ENCODE assay signal across 12 cellular contexts in genomic region chr12:122126713-122127597, GRCh38. TPM values are rescaled to one million over a fixed set of nuclear protein-coding genes. Genes with fewer than 3 reads are reported as not detected.
A peak's percentile ranks its signal among the peaks of the same experiment; 100 is the strongest.
DNase-seq lines count a peak whose midpoint lies in the region; ATAC-seq and TF ChIP-seq lines count a peak whose summit lies in the region.
"Had no signal": no experiment of that assay in that cellular context is flagged by ENCODE, and none has a peak within 500 bp of the region (broad histone marks: within the 10 kb centered on the region; RNA-seq: fewer than 3 reads in every experiment).

No MANE protein-coding gene starts in this region.

- 77% methylated on average over 15 of the region's 15 CpGs for WGBS in right cardiac atrium

- peaks cover 12% of the 10 kb centered on the region for H3K36me3 Mint-ChIP-seq in WTC11
- H3K36me3 Mint-ChIP-seq in stimulated activated effector memory CD8-positive, alpha-beta T cell treated with anti-CD3 and anti-CD28 coated beads, Interleukin-12 subunit alpha, Interleukin-12 subunit beta, amount 100 ng/mL, for 72 hours: peaks cover 24% of the 10 kb centered on the region

- peak; percentile 11; the same call in 1 of the 2 replicates for ATAC-seq in WTC11
- ATAC-seq in right cardiac atrium: peak; percentile 14 to 24
- ATAC-seq in stimulated activated effector memory CD8-positive, alpha-beta T cell treated with anti-CD3 and anti-CD28 coated beads, Interleukin-12 subunit alpha, Interleukin-12 subunit beta, amount 100 ng/mL, for 72 hours: no peak

- TF ChIP-seq CTCF in WTC11 (IDR thresholded peaks at IDR 0.05): no peak

- intact Hi-C loops in right cardiac atrium (cut with DNase I): loop anchor here in 2 of 4 donors (5.0 to 10.0 kb wide), 2 partner anchors 70 to 212 kb away; partner anchors contain the start of gene CFAP251 (in 1 of the 2)

- H3K4me3 ChIP-seq in right cardiac atrium (ENCODE audit: low read length) (no peak overlapping the region), MG63 (no peak overlapping the region)

- H3K27me3 Mint-ChIP-seq in WTC11 (ENCODE audit: low read depth): no peaks in the 10 kb centered on the region

- CTCF ChIA-PET in WTC11 (lab: Charles Lee): interaction anchor here (0.9 to 4.2 kb wide), 8 partner anchors 11 to 208 kb away, joined by 3 to 27 read pairs (median 3); partner anchors contain the start of gene CFAP251

- H3K36me3 ChIP-seq in MG63: peaks cover 8% of the 10 kb centered on the region

- H3K4me1 Mint-ChIP-seq in WTC11: peaks cover 23% of the 10 kb centered on the region
- peaks cover 27% of the 10 kb centered on the region for H3K4me1 Mint-ChIP-seq in stimulated activated effector memory CD8-positive, alpha-beta T cell treated with anti-CD3 and anti-CD28 coated beads, Interleukin-12 subunit alpha, Interleukin-12 subunit beta, amount 100 ng/mL, for 72 hours

- no peaks in the 10 kb centered on the region for H3K9me3 ChIP-seq in right cardiac atrium (ENCODE audit: control insufficient read depth, low read length)
- no peaks in the 10 kb centered on the region for H3K9me3 ChIP-seq in MG63

- H3K4me3 Mint-ChIP-seq in WTC11: no peak overlapping the region
- no peak overlapping the region for H3K4me3 Mint-ChIP-seq in stimulated activated effector memory CD8-positive, alpha-beta T cell treated with anti-CD3 and anti-CD28 coated beads, Interleukin-12 subunit alpha, Interleukin-12 subunit beta, amount 100 ng/mL, for 72 hours

- DNase-seq in DMS53 (lab: John Stamatoyannopoulos, UW): peak; percentile 54
- no peak for DNase-seq in DMS53 treated with DMSO at 0.1 percent for 48 hours (lab: John Stamatoyannopoulos, UW; ENCODE audit: unreplicated experiment)
- DNase-seq in WTC11 (ENCODE audit: low spot score): no peak
- peak in 1 of 3 donors; percentile 66 for DNase-seq in right cardiac atrium
- DNase-seq in stimulated activated effector memory CD8-positive, alpha-beta T cell treated with anti-CD3 and anti-CD28 coated beads, Interleukin-12 subunit alpha, Interleukin-12 subunit beta, amount 100 ng/mL, for 72 hours (ENCODE audit: low spot score in 2 of 2): no peak
- DNase-seq in MG63: no peak
- DNase-seq in CD1c-positive myeloid dendritic cell (ENCODE audit: extremely low spot score): no peak
- no peak for DNase-seq in NK-92 (lab: John Stamatoyannopoulos, UW; ENCODE audit: unreplicated experiment)
- DNase-seq: cortex of kidney, GF-D8, hippocampal formation had no signal

- H3K27ac Mint-ChIP-seq in WTC11: no peak overlapping the region
- H3K27ac Mint-ChIP-seq in stimulated activated effector memory CD8-positive, alpha-beta T cell treated with anti-CD3 and anti-CD28 coated beads, Interleukin-12 subunit alpha, Interleukin-12 subunit beta, amount 100 ng/mL, for 72 hours: peak overlapping the region; percentile 63

- POLR2A ChIA-PET in WTC11 (lab: Charles Lee): no interaction called here

- H3K4me1 ChIP-seq in right cardiac atrium (ENCODE audit: control insufficient read depth, insufficient read depth, low read length): peaks cover 5% of the 10 kb centered on the region

- no peaks in the 10 kb centered on the region for H3K27me3 ChIP-seq in right cardiac atrium (ENCODE audit: control insufficient read depth, insufficient read depth)
- no peaks in the 10 kb centered on the region for H3K27me3 ChIP-seq in MG63

- H3K9me3 Mint-ChIP-seq in WTC11: no peaks in the 10 kb centered on the region
- no peaks in the 10 kb centered on the region for H3K9me3 Mint-ChIP-seq in stimulated activated effector memory CD8-positive, alpha-beta T cell treated with anti-CD3 and anti-CD28 coated beads, Interleukin-12 subunit alpha, Interleukin-12 subunit beta, amount 100 ng/mL, for 72 hours

- no peak overlapping the region for H3K27ac ChIP-seq in right cardiac atrium (ENCODE audit: low read length)

TF ChIP-seq in WTC11, 78 proteins besides CTCF, POLR2A, EP300 and RAD21:
- no peak for TF ChIP-seq TCF7 (CRISPR knock-in tag; IDR thresholded peaks at IDR 0.05; ENCODE audit: low read depth)

RNA-seq across cellular contexts. Expression of gene IL31, which starts 47.1 kb away (rescaled TPM):
- total RNA-seq in WTC11 (2021): not detected in 3 replicates
- not detected for total RNA-seq in right cardiac atrium
- polyA plus RNA-seq in right cardiac atrium: not detected
- total RNA-seq in MG63 (2014; rRNA removed; shearing (Covaris generic); ENCODE audit: low replicate concordance): not detected in 2 replicates
- total RNA-seq: mononuclear cell had no signal

RNA-seq across cellular contexts. Expression of gene MLXIP, which starts 48.4 kb away (rescaled TPM):
- total RNA-seq in WTC11 (2021) (40.5 to 49.4 TPM (median 44.4 TPM) in 3 replicates), right cardiac atrium (10 to 100 TPM; 28.8 to 36.0 (median 33.9) TPM)
- polyA plus RNA-seq in right cardiac atrium: 26.4 TPM
- 3.5 and 4.0 TPM in 2 replicates for total RNA-seq in MG63 (2014; rRNA removed; shearing (Covaris generic); ENCODE audit: low replicate concordance)

RNA-seq across cellular contexts. Expression of gene LRRC43, which starts 56.0 kb away (rescaled TPM):
- total RNA-seq in WTC11 (2021) (0.21 to 0.64 TPM (median 0.22 TPM) in 3 replicates), right cardiac atrium (1 to 10 TPM in 2 of 4 donors, under 1 TPM in 2; 0.69 to 3.1 (median 1.3) TPM)
- polyA plus RNA-seq in right cardiac atrium: 2.3 TPM
- not detected in 2 replicates for total RNA-seq in MG63 (2014; rRNA removed; shearing (Covaris generic); ENCODE audit: low replicate concordance)
